In the genomic region with DNA sequence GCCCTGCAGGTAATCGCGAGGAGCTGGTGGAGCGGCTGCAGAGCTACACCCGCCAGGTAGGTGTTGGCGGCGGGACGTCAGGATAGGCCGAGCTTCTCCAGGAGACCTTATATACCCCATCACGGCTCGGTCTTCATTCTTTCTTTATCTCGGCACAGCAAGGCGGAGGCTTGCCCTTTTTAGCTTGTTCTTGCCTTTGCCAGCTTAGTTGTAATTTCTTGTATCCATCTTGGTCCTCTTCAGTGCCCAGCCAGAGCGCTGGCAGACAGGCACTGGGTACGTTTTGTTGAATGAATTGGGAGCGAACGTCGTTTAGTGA, we compare ENCODE assay signal across 8 cellular contexts. TPM values are rescaled to one million over a fixed set of nuclear protein-coding genes. Genes with fewer than 3 reads are reported as not detected.
DNase-seq lines count a peak whose midpoint lies in the region; ATAC-seq and TF ChIP-seq lines count a peak whose summit lies in the region.

No MANE protein-coding gene starts in this region.

- H3K4me3 ChIP-seq in AG04449 (ENCODE audit: low read depth, low read length) = peak overlapping the region; percentile 95
- peak overlapping the region; percentile 98 for H3K4me3 ChIP-seq in Jurkat, Clone E6-1 (ENCODE audit: low read length)
- peak overlapping the region; percentile 96 for H3K4me3 ChIP-seq in choroid plexus epithelial cell (ENCODE audit: low read depth, low read length)

- ATAC-seq in naive B cell (ENCODE audit: low read depth in 2 of 2) (no peak), HG02885 (IDR thresholded peaks at IDR 0.05; ENCODE audit: poor library complexity, unreplicated experiment) (no peak), GM21717 (IDR thresholded peaks at IDR 0.05; ENCODE audit: unreplicated experiment) (no peak), GM18517 (IDR thresholded peaks at IDR 0.05; ENCODE audit: unreplicated experiment) (no peak)

- CTCF ChIA-PET in AG04449 (lab: Yijun Ruan, JAX) = interaction anchor here (1.1 to 12.6 kb wide), 11 partner anchors 8 to 341 kb away, joined by 3 to 345 read pairs (median 6); a partner anchor contains a TSS

- peak overlapping the region; percentile 92 to 100 (median 99) for H3K4me3 Mint-ChIP-seq in naive B cell

- H3K27me3 Mint-ChIP-seq in naive B cell = peaks cover 0 to 18% (median 8%) of the 10 kb centered on the region in 3 donors

- TF ChIP-seq CTCF in AG04449 (IDR thresholded peaks at IDR 0.05; ENCODE audit: insufficient read depth, low read length, missing control alignments) (no peak), choroid plexus epithelial cell (conservative IDR thresholded peaks at IDR 0.05; ENCODE audit: low read depth, low read length) (no peak)

- peaks cover 36 to 38% (median 38%) of the 10 kb centered on the region in 3 donors for H3K4me1 Mint-ChIP-seq in naive B cell

- H3K9me3 Mint-ChIP-seq in naive B cell = peaks cover 0 to 1% (median 0%) of the 10 kb centered on the region in 7 donors

- DNase-seq in AG04449 (ENCODE audit: low read depth, low spot score) (no peak), choroid plexus epithelial cell (ENCODE audit: low read depth) (peak; percentile 13), naive B cell (no peak), DMS153 treated with DMSO at 0.1 percent for 48 hours (lab: John Stamatoyannopoulos, UW; ENCODE audit: unreplicated experiment) (no peak)
- DNase-seq in Jurkat, Clone E6-1 (ENCODE audit: low read depth, low spot score) = no peak

- peak overlapping the region; percentile 92 to 99 (median 96) for H3K27ac Mint-ChIP-seq in naive B cell

- POLR2A ChIA-PET in AG04449 (lab: Yijun Ruan, JAX) = interaction anchor here (0.9 to 1.7 kb wide), 3 partner anchors 10 to 12 kb away, joined by 3 to 6 read pairs (median 3); no protein-coding TSS in a partner anchor

- peaks cover 6 to 9% of the 10 kb centered on the region in 2 donors for H3K36me3 Mint-ChIP-seq in naive B cell

RNA-seq across cellular contexts. Expression of a gene that starts 0.5 kb away (rescaled TPM):
- 291 TPM for polyA plus RNA-seq in Jurkat, Clone E6-1 (2012; ENCODE audit: insufficient read depth, insufficient read length)
- polyA plus RNA-seq in naive B cell (ENCODE audit: low read depth in 6 of 6) = 100 to 1,000 TPM in 1 of 6 donors, 10 to 100 TPM in 5; 68.8 to 106 (median 85.2) TPM

RNA-seq across cellular contexts. Expression of a gene that starts 3.7 kb away (rescaled TPM):
- polyA plus RNA-seq in Jurkat, Clone E6-1 (2012; ENCODE audit: insufficient read depth, insufficient read length) = not detected
- not detected for polyA plus RNA-seq in naive B cell (ENCODE audit: low read depth in 6 of 6)

RNA-seq across cellular contexts. Expression of a gene that starts 17.4 kb away (rescaled TPM):
- 33.5 TPM for polyA plus RNA-seq in Jurkat, Clone E6-1 (2012; ENCODE audit: insufficient read depth, insufficient read length)
- 100 to 1,000 TPM in 1 of 6 donors, 10 to 100 TPM in 5; 44.3 to 133 (median 57.3) TPM for polyA plus RNA-seq in naive B cell (ENCODE audit: low read depth in 6 of 6)

RNA-seq across cellular contexts. Expression of a gene that starts 26.3 kb away (rescaled TPM):
- polyA plus RNA-seq in Jurkat, Clone E6-1 (2012; ENCODE audit: insufficient read depth, insufficient read length) = not detected
- polyA plus RNA-seq in naive B cell (ENCODE audit: low read depth in 6 of 6) = under 1 TPM in 1 of 6 donors, not detected in 5; 0.11 TPM

RNA-seq across cellular contexts. Expression of a gene that starts 40.8 kb away (rescaled TPM):
- not detected for polyA plus RNA-seq in Jurkat, Clone E6-1 (2012; ENCODE audit: insufficient read depth, insufficient read length)
- not detected for polyA plus RNA-seq in naive B cell (ENCODE audit: low read depth in 6 of 6)
